Comparison of ENCODE assay signal across 9 cellular contexts in genomic region chr1:14944471-14944981, GRCh38.
DNase-seq lines count a peak whose midpoint lies in the region; ATAC-seq and TF ChIP-seq lines count a peak whose summit lies in the region.
"Had no signal": no experiment of that assay in that cellular context is flagged by ENCODE, and none has a peak within 500 bp of the region (broad histone marks: within the 10 kb centered on the region; RNA-seq: fewer than 3 reads in every experiment).

No MANE protein-coding gene starts in this region.

- DNase-seq in left ventricle myocardium inferior, result no peak
- no peak for DNase-seq in Right ventricle myocardium superior
- no peak for DNase-seq in glutamatergic neuron
- no peak for DNase-seq in ovary
- no peak for DNase-seq in vagina (ENCODE audit: extremely low spot score in 2 of 2)
- no peak for DNase-seq in activated CD8-positive, alpha-beta memory T cell treated with anti-CD3 and anti-CD28 coated beads, Interleukin-2, amount 50 U/mL, for 4 hours
- DNase-seq: T-helper 2 cell had no signal

- H3K27me3 ChIP-seq in left ventricle myocardium inferior (ENCODE audit: low read depth) (no peaks in the 10 kb centered on the region), ovary (no peaks in the 10 kb centered on the region), vagina (no peaks in the 10 kb centered on the region)

- H3K4me3 Mint-ChIP-seq in glutamatergic neuron (ENCODE audit: unreplicated experiment), result no peak overlapping the region

- peaks cover 75% of the 10 kb centered on the region for H3K4me1 ChIP-seq in left ventricle myocardium inferior
- peaks cover 37% of the 10 kb centered on the region for H3K4me1 ChIP-seq in ovary (ENCODE audit: insufficient read depth)
- peaks cover 70% of the 10 kb centered on the region for H3K4me1 ChIP-seq in vagina

- H3K4me3 ChIP-seq in left ventricle myocardium inferior, result no peak overlapping the region
- H3K4me3 ChIP-seq in ovary, result no peak overlapping the region
- H3K4me3 ChIP-seq in vagina, result no peak overlapping the region

- intact Hi-C loops in left ventricle myocardium inferior (cut with micrococcal nuclease), result no loop called here
- intact Hi-C loops in Right ventricle myocardium superior (cut with DNase I), result no loop called here
- intact Hi-C loops in ovary (cut with DNase I), result no loop called here
- intact Hi-C loops in vagina (cut with DNase I), result no loop called here

- peaks cover 9% of the 10 kb centered on the region for H3K9me3 Mint-ChIP-seq in glutamatergic neuron (ENCODE audit: unreplicated experiment)

- no peak for TF ChIP-seq EP300 in ovary (IDR thresholded peaks at IDR 0.05)

- no peaks in the 10 kb centered on the region for H3K9me3 ChIP-seq in left ventricle myocardium inferior (replicated peaks)
- H3K9me3 ChIP-seq in ovary, result no peaks in the 10 kb centered on the region
- no peaks in the 10 kb centered on the region for H3K9me3 ChIP-seq in vagina

- no peaks in the 10 kb centered on the region for H3K36me3 Mint-ChIP-seq in glutamatergic neuron (ENCODE audit: unreplicated experiment)

- WGBS in ovary, 3 donors, result 29 to 42% (median 39%) methylated on average over 12 of the region's 12 CpGs

- H3K27ac Mint-ChIP-seq in glutamatergic neuron (ENCODE audit: unreplicated experiment), result peak overlapping the region; percentile 38

- no peak for TF ChIP-seq POLR2A in ovary (IDR thresholded peaks at IDR 0.05)
- TF ChIP-seq POLR2A in vagina (IDR thresholded peaks at IDR 0.05), result no peak

- peaks cover 13% of the 10 kb centered on the region for H3K27me3 Mint-ChIP-seq in glutamatergic neuron (ENCODE audit: unreplicated experiment)

- H3K4me1 Mint-ChIP-seq in glutamatergic neuron (ENCODE audit: low read depth, unreplicated experiment), result peaks cover 42% of the 10 kb centered on the region

- TF ChIP-seq CTCF in left ventricle myocardium inferior (IDR thresholded peaks at IDR 0.05; ENCODE audit: borderline replicate concordance) (no peak), glutamatergic neuron (IDR thresholded peaks at IDR 0.05; ENCODE audit: partially characterized antibody, unreplicated experiment) (no peak), ovary (IDR thresholded peaks at IDR 0.05) (no peak), vagina (IDR thresholded peaks at IDR 0.05) (no peak)

- no peaks in the 10 kb centered on the region for H3K36me3 ChIP-seq in left ventricle myocardium inferior
- no peaks in the 10 kb centered on the region for H3K36me3 ChIP-seq in ovary
- no peaks in the 10 kb centered on the region for H3K36me3 ChIP-seq in vagina

- H3K27ac ChIP-seq in left ventricle myocardium inferior (replicated peaks) (peak overlapping the region; percentile 82), ovary (peak overlapping the region; percentile 51 to 56), vagina (peak overlapping the region; percentile 76)

- ATAC-seq in Right ventricle myocardium superior (ENCODE audit: poor library complexity), result no peak
- ATAC-seq in HG03378 (IDR thresholded peaks at IDR 0.05; ENCODE audit: unreplicated experiment), result no peak
- no peak for ATAC-seq in GM19324 (IDR thresholded peaks at IDR 0.05; ENCODE audit: low FRiP score, unreplicated experiment)
